21 cellular contexts compared by ENCODE assay signal in genomic region chr20:611047-611842, GRCh38. TPM values are rescaled to one million over a fixed set of nuclear protein-coding genes. Genes with fewer than 3 reads are reported as not detected.
DNase-seq lines count a peak whose midpoint lies in the region; ATAC-seq and TF ChIP-seq lines count a peak whose summit lies in the region.
"Had no signal": no experiment of that assay in that cellular context is flagged by ENCODE, and none has a peak within 500 bp of the region (broad histone marks: within the 10 kb centered on the region; RNA-seq: fewer than 3 reads in every experiment).

No MANE protein-coding gene starts in this region.

- ATAC-seq in GM21447 (IDR thresholded peaks at IDR 0.05; ENCODE audit: unreplicated experiment), result no peak

- no peak overlapping the region for H2BK12ac ChIP-seq in mesenchymal stem cell (ENCODE audit: low read length in 2 of 2)

- H3K4me2 ChIP-seq in mesenchymal stem cell (ENCODE audit: low read length, poor library complexity, severe bottlenecking) (no peak overlapping the region), Karpas-422 (ENCODE audit: low read depth, low read length, poor library complexity, severe bottlenecking) (no peak overlapping the region)

- H3K14ac ChIP-seq in mesenchymal stem cell (ENCODE audit: low read length in 2 of 2), result no peak overlapping the region

- H3K4me1 Mint-ChIP-seq in activated naive CD8-positive, alpha-beta T cell (ENCODE audit: low read depth), result peaks cover 12% of the 10 kb centered on the region
- peaks cover 9% of the 10 kb centered on the region for H3K4me1 Mint-ChIP-seq in activated naive CD8-positive, alpha-beta T cell treated with anti-CD3 and anti-CD28 coated beads for 36 hours
- H3K4me1 Mint-ChIP-seq in type B pancreatic cell (ENCODE audit: unreplicated experiment), result peaks cover 10% of the 10 kb centered on the region

- peaks cover 77 to 83% of the 10 kb centered on the region in 2 experiments for H3K27me3 ChIP-seq in mesenchymal stem cell (ENCODE audit: control insufficient read depth in 1 of 2, insufficient read depth in 1 of 2, low read length in 2 of 2)
- no peaks in the 10 kb centered on the region for H3K27me3 ChIP-seq in Karpas-422 (ENCODE audit: low read length)

- no peak overlapping the region for H2BK5ac ChIP-seq in mesenchymal stem cell (ENCODE audit: low read depth, low read length, poor library complexity, severe bottlenecking)

- no peak for TF ChIP-seq CTCF in type B pancreatic cell (conservative IDR thresholded peaks at IDR 0.05)

- H3K9me2 ChIP-seq in Karpas-422 (replicated peaks; ENCODE audit: insufficient read depth, low read length), result no peaks in the 10 kb centered on the region

- WGBS in mesenchymal stem cell, result 65% methylated on average over 24 of the region's 24 CpGs

- H3K4ac ChIP-seq in mesenchymal stem cell (ENCODE audit: low read depth in 1 of 2, low read length in 2 of 2), result no peak overlapping the region

- H3K18ac ChIP-seq in mesenchymal stem cell (ENCODE audit: low read depth in 1 of 2, low read length in 2 of 2), result no peak overlapping the region

- H2BK15ac ChIP-seq in mesenchymal stem cell (ENCODE audit: low read depth, poor library complexity, severe bottlenecking), result no peak overlapping the region

- H3K9me3 Mint-ChIP-seq in activated naive CD8-positive, alpha-beta T cell (ENCODE audit: low read depth), result no peaks in the 10 kb centered on the region
- H3K9me3 Mint-ChIP-seq in activated naive CD8-positive, alpha-beta T cell treated with anti-CD3 and anti-CD28 coated beads for 36 hours, result no peaks in the 10 kb centered on the region
- no peaks in the 10 kb centered on the region for H3K9me3 Mint-ChIP-seq in type B pancreatic cell
- H3K9me3 Mint-ChIP-seq: activated CD4-positive, alpha-beta T cell treated with anti-CD3 and anti-CD28 coated beads, Interleukin-2, amount 10 ng/mL, durations not matched to agents 7 days and 5 days; activated T-cell treated with anti-CD3 and anti-CD28 coated beads, Interleukin-2, amount 50 U/mL, for 4 hours; memory B cell had no signal

- no peak overlapping the region for H3K9ac ChIP-seq in mesenchymal stem cell (ENCODE audit: low read length)
- H3K9ac ChIP-seq in Karpas-422 (ENCODE audit: low read length), result no peak overlapping the region

- no peaks in the 10 kb centered on the region for H4K20me1 ChIP-seq in Karpas-422 (ENCODE audit: insufficient read depth, low read depth, low read length)

- no peak overlapping the region for H2BK120ac ChIP-seq in mesenchymal stem cell (ENCODE audit: low read depth, low read length)

- H2AFZ ChIP-seq in mesenchymal stem cell (ENCODE audit: low read depth, low read length) (no peak overlapping the region), Karpas-422 (ENCODE audit: low read length) (no peak overlapping the region)

- H3K9me3 ChIP-seq in mesenchymal stem cell (ENCODE audit: control insufficient read depth, low read length), result no peaks in the 10 kb centered on the region
- no peaks in the 10 kb centered on the region for H3K9me3 ChIP-seq in Karpas-422 (ENCODE audit: low read length)
- H3K9me3 ChIP-seq: pancreas, thyroid gland had no signal

- H3K4me1 ChIP-seq in mesenchymal stem cell (ENCODE audit: control insufficient read depth, insufficient read depth, low read depth, low read length), result peaks cover 12% of the 10 kb centered on the region
- H3K4me1 ChIP-seq in Karpas-422 (ENCODE audit: low read length), result no peaks in the 10 kb centered on the region
- H3K4me1 ChIP-seq: pancreas had no signal

- no peaks in the 10 kb centered on the region for H3K36me3 Mint-ChIP-seq in activated naive CD8-positive, alpha-beta T cell
- no peaks in the 10 kb centered on the region for H3K36me3 Mint-ChIP-seq in activated naive CD8-positive, alpha-beta T cell treated with anti-CD3 and anti-CD28 coated beads for 36 hours
- H3K36me3 Mint-ChIP-seq in type B pancreatic cell, result no peaks in the 10 kb centered on the region
- H3K36me3 Mint-ChIP-seq: memory B cell had no signal

- H3K27ac Mint-ChIP-seq in activated naive CD8-positive, alpha-beta T cell, result no peak overlapping the region
- H3K27ac Mint-ChIP-seq in activated naive CD8-positive, alpha-beta T cell treated with anti-CD3 and anti-CD28 coated beads for 36 hours, result no peak overlapping the region
- H3K27ac Mint-ChIP-seq in type B pancreatic cell, result no peak overlapping the region
- H3K27ac Mint-ChIP-seq: activated CD4-positive, alpha-beta T cell treated with anti-CD3 and anti-CD28 coated beads, Interleukin-2, amount 10 ng/mL, durations not matched to agents 7 days and 5 days; memory B cell had no signal

- DNase-seq in activated naive CD8-positive, alpha-beta T cell treated with anti-CD3 and anti-CD28 coated beads for 36 hours, result no peak
- DNase-seq in UCSD-AML1 (lab: John Stamatoyannopoulos, UW; ENCODE audit: unreplicated experiment) (peak; percentile 59), mesenchymal stem cell (no peak), type B pancreatic cell (ENCODE audit: extremely low spot score, unreplicated experiment) (no peak), Karpas-422 (no peak), NCI-H510A treated with DMSO at 0.1 percent for 48 hours (lab: John Stamatoyannopoulos, UW) (no peak)
- DNase-seq: ACHN; activated CD4-positive, alpha-beta T cell treated with anti-CD3 and anti-CD28 coated beads, Interleukin-2, amount 10 ng/mL, durations not matched to agents 7 days and 5 days; activated T-cell treated with anti-CD3 and anti-CD28 coated beads, Interleukin-2, amount 50 U/mL, for 4 hours; central memory CD4-positive, alpha-beta T cell; effector memory CD4-positive, alpha-beta T cell; pancreas; thyroid gland had no signal

- no peak overlapping the region for H3K4me3 ChIP-seq in mesenchymal stem cell (ENCODE audit: insufficient read depth in 1 of 2, low read depth in 1 of 2, low read length in 2 of 2)
- no peak overlapping the region for H3K4me3 ChIP-seq in Karpas-422 (ENCODE audit: low read length)
- H3K4me3 ChIP-seq: thyroid gland had no signal

- peak overlapping the region; percentile 52 for H3K4me3 Mint-ChIP-seq in activated naive CD8-positive, alpha-beta T cell
- no peak overlapping the region for H3K4me3 Mint-ChIP-seq in activated naive CD8-positive, alpha-beta T cell treated with anti-CD3 and anti-CD28 coated beads for 36 hours
- peak overlapping the region; percentile 77 for H3K4me3 Mint-ChIP-seq in type B pancreatic cell
- H3K4me3 Mint-ChIP-seq: activated CD4-positive, alpha-beta T cell treated with anti-CD3 and anti-CD28 coated beads, Interleukin-2, amount 10 ng/mL, durations not matched to agents 7 days and 5 days; activated T-cell treated with anti-CD3 and anti-CD28 coated beads, Interleukin-2, amount 50 U/mL, for 4 hours; memory B cell had no signal

- no peak overlapping the region for H2AK5ac ChIP-seq in mesenchymal stem cell (ENCODE audit: low read length, severe bottlenecking)

- H4K8ac ChIP-seq in mesenchymal stem cell (ENCODE audit: low read length), result peak overlapping the region; percentile 20

- H3K27ac ChIP-seq in mesenchymal stem cell (ENCODE audit: low read length, poor library complexity, severe bottlenecking), result no peak overlapping the region
- no peak overlapping the region for H3K27ac ChIP-seq in Karpas-422 (ENCODE audit: low read length)
- H3K27ac ChIP-seq: HL-60, pancreas, thyroid gland had no signal

- no peak overlapping the region for H4K91ac ChIP-seq in mesenchymal stem cell (ENCODE audit: low read length)

- H3K79me2 ChIP-seq in Karpas-422 (ENCODE audit: low read length), result no peaks in the 10 kb centered on the region

- H3K79me1 ChIP-seq in mesenchymal stem cell (replicated peaks; ENCODE audit: low read length, poor library complexity, severe bottlenecking), result no peaks in the 10 kb centered on the region

- peaks cover 35% of the 10 kb centered on the region for H3K27me3 Mint-ChIP-seq in activated naive CD8-positive, alpha-beta T cell
- peaks cover 61% of the 10 kb centered on the region for H3K27me3 Mint-ChIP-seq in activated naive CD8-positive, alpha-beta T cell treated with anti-CD3 and anti-CD28 coated beads for 36 hours
- H3K27me3 Mint-ChIP-seq in type B pancreatic cell, result peaks cover 68% of the 10 kb centered on the region

- peak overlapping the region in 1 of 2 experiments; percentile 17 for H3K23ac ChIP-seq in mesenchymal stem cell (ENCODE audit: low read length in 2 of 2)

- H3K36me3 ChIP-seq in mesenchymal stem cell (ENCODE audit: control insufficient read depth in 1 of 2, insufficient read depth in 2 of 2, low read depth in 1 of 2, low read length in 2 of 2) (no peaks in the 10 kb centered on the region), Karpas-422 (ENCODE audit: insufficient read depth, low read length) (no peaks in the 10 kb centered on the region)
- H3K36me3 ChIP-seq: pancreas, thyroid gland had no signal

RNA-seq across cellular contexts. Expression of gene TCF15, which starts 1.1 kb away (rescaled TPM):
- under 1 TPM; 0.14 to 0.23 TPM for total RNA-seq in activated naive CD8-positive, alpha-beta T cell treated with anti-CD3 and anti-CD28 coated beads for 36 hours
- not detected for polyA plus RNA-seq in mesenchymal stem cell (2013, experiment 1 of 2)
- not detected for polyA plus RNA-seq in mesenchymal stem cell (2013, experiment 2 of 2)
- total RNA-seq in type B pancreatic cell (ENCODE audit: low replicate concordance), result 0.94 TPM in 1 of 2 replicates, not detected in the other
- not detected in 2 replicates for total RNA-seq in Karpas-422 (2014; rRNA removed; shearing (Covaris generic); ENCODE audit: low replicate concordance)
- total RNA-seq: activated CD4-positive, alpha-beta T cell treated with anti-CD3 and anti-CD28 coated beads, Interleukin-2, amount 10 ng/mL, durations not matched to agents 7 days and 5 days; NCI-H460; OCI-LY7; SK-MEL-5; smooth muscle cell had no signal
- polyA plus RNA-seq: smooth muscle cell had no signal

RNA-seq across cellular contexts. Expression of gene SRXN1, which starts 41.8 kb away (rescaled TPM):
- 10 to 100 TPM; 17.0 to 18.1 TPM for total RNA-seq in activated naive CD8-positive, alpha-beta T cell treated with anti-CD3 and anti-CD28 coated beads for 36 hours
- 24.9 TPM for polyA plus RNA-seq in mesenchymal stem cell (2013, experiment 1 of 2)
- 25.0 TPM for polyA plus RNA-seq in mesenchymal stem cell (2013, experiment 2 of 2)
- 16.3 and 25.4 TPM in 2 replicates for total RNA-seq in type B pancreatic cell (ENCODE audit: low replicate concordance)
- 1.0 and 3.0 TPM in 2 replicates for total RNA-seq in Karpas-422 (2014; rRNA removed; shearing (Covaris generic); ENCODE audit: low replicate concordance)
